In the genomic region with DNA sequence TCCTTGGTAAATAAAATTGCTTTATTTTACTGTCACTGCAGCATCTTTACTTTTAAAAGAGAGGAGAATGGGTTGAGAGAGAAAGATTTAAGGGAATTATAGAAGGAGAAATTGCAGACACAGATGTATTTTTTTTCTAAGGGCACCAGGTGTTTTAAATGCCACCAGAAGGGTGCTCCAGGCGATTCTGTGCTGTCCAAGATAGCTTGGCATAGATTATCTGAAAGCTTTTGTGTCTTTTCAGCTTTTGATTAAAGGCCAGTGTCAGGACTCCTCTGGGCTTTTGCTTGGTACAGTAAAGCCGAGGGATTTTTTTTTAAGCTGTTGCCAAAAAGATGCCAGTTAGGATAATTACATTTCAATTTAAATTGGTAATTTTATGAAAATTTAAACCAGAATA, we compare ENCODE assay signal across 25 cellular contexts.
DNase-seq lines count a peak whose midpoint lies in the region; ATAC-seq and TF ChIP-seq lines count a peak whose summit lies in the region.
"Had no signal": no experiment of that assay in that cellular context is flagged by ENCODE, and none has a peak within 500 bp of the region (broad histone marks: within the 10 kb centered on the region; RNA-seq: fewer than 3 reads in every experiment).

No MANE protein-coding gene starts in this region.

- no peak for TF ChIP-seq POLR2A in vagina (IDR thresholded peaks at IDR 0.05)

- no peak overlapping the region for H3K9ac ChIP-seq in endocrine pancreas (ENCODE audit: control insufficient read depth, insufficient read depth, low read length)
- H3K9ac ChIP-seq: KMS-11 had no signal

- DNase-seq in NCI-H2227 (lab: John Stamatoyannopoulos, UW; ENCODE audit: unreplicated experiment), result peak; percentile 17
- DNase-seq in NCI-H2227 treated with DMSO at 0.1 percent for 48 hours (lab: John Stamatoyannopoulos, UW), result no peak
- DNase-seq in NCI-H524 treated with DMSO at 0.1 percent for 48 hours (lab: John Stamatoyannopoulos, UW), result peak; percentile 55
- DNase-seq in vagina (ENCODE audit: extremely low spot score in 2 of 2), result no peak
- no peak for DNase-seq in Right ventricle myocardium inferior (ENCODE audit: missing footprints)
- DNase-seq: ACHN; activated CD4-positive, CD25-positive, alpha-beta regulatory T cell; activated naive CD4-positive, alpha-beta T cell treated with Interleukin-2 at 50 U/mL for 16 hours; activated T-cell treated with anti-CD3 and anti-CD28 coated beads, Interleukin-2, amount 50 U/mL, for 72 hours; DMS79 treated with DMSO at 0.1 percent for 48 hours; kidney glomerular epithelial cell; mucosa of descending colon; NCI-H1694; NCI-H510A; Peyer's patch; retina; stimulated activated naive CD8-positive, alpha-beta T cell treated with anti-CD3 and anti-CD28 coated beads, Interleukin-15, amount 100 ng/mL, for 72 hours; T-helper 1 cell; thyroid gland had no signal

- H3K27ac ChIP-seq in vagina, result peak overlapping the region; percentile 10
- H3K27ac ChIP-seq: KMS-11, Peyer's patch, thyroid gland had no signal

- TF ChIP-seq CTCF in vagina (IDR thresholded peaks at IDR 0.05), result no peak

- no peaks in the 10 kb centered on the region for H3K27me3 ChIP-seq in endocrine pancreas (ENCODE audit: control insufficient read depth, insufficient read depth, low read length)
- H3K27me3 ChIP-seq in vagina, result no peaks in the 10 kb centered on the region
- H3K27me3 ChIP-seq: Peyer's patch, thyroid gland had no signal

- H3K9me3 ChIP-seq in endocrine pancreas (ENCODE audit: control insufficient read depth, low read length), result no peaks in the 10 kb centered on the region
- no peaks in the 10 kb centered on the region for H3K9me3 ChIP-seq in vagina
- H3K9me3 ChIP-seq: mucosa of descending colon, Peyer's patch, thyroid gland had no signal

- H3K4me1 ChIP-seq in endocrine pancreas (ENCODE audit: control insufficient read depth, insufficient read depth, low read length), result no peaks in the 10 kb centered on the region
- H3K4me1 ChIP-seq in vagina, result peaks cover 31% of the 10 kb centered on the region
- H3K4me1 ChIP-seq: Peyer's patch had no signal

- H3K36me3 ChIP-seq in endocrine pancreas (ENCODE audit: control insufficient read depth, insufficient read depth, low read length) (no peaks in the 10 kb centered on the region), vagina (no peaks in the 10 kb centered on the region)
- H3K36me3 ChIP-seq: Peyer's patch, thyroid gland had no signal

- peak overlapping the region; percentile 65 for H3K4me3 ChIP-seq in endocrine pancreas (ENCODE audit: control insufficient read depth, insufficient read depth, low read length)
- no peak overlapping the region for H3K4me3 ChIP-seq in vagina
- H3K4me3 ChIP-seq: lung, mucosa of descending colon, Peyer's patch, skin epidermis, thyroid gland had no signal

- ATAC-seq in GM19397 (IDR thresholded peaks at IDR 0.05; ENCODE audit: unreplicated experiment) (no peak), Right ventricle myocardium inferior (no peak)
- ATAC-seq: activated T-cell treated with anti-CD3 and anti-CD28 coated beads, Interleukin-2, amount 50 U/mL, for 72 hours; mucosa of descending colon; natural killer cell treated with Interleukin-12 subunit alpha and Interleukin-12 subunit beta and Interleukin-15 and Interleukin-18, amount 100 ng/mL, for 72 hours; stimulated activated naive CD8-positive, alpha-beta T cell treated with anti-CD3 and anti-CD28 coated beads, Interleukin-15, amount 100 ng/mL, for 72 hours had no signal

- intact Hi-C loops in vagina (cut with DNase I) (no loop called here), Right ventricle myocardium inferior (cut with DNase I) (no loop called here)

Comparison
In these comparisons a context has a peak if more than half of its experiments do, and no peak if none do; other contexts are left out.
1. DNase-seq: peak in NCI-H2227 (single experiment) and NCI-H524 treated with DMSO at 0.1 percent for 48 hours (single experiment); none in NCI-H2227 treated with DMSO at 0.1 percent for 48 hours (single experiment), vagina (0 of 2) and Right ventricle myocardium inferior (single experiment).